ENCODE assay signal across 26 cellular contexts in the genomic region with DNA sequence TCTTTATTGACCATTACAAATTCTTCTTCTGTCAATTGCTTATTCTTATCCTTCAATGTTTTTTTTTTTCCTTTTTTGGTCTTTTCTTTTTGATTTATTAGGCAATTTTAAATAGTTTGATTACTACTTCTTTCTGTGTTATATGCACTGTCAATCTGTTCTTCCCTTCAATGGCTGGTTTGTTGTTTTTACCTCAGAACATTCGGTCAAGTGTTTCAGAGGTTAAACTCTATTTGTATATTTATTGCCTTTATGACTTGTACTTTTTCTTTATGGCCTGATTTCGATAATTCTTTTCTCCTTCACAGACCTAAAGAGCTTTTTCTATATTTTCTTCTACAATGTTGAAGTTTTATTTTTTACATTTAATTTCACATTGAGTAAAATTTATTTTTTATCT.
"Had no signal": no experiment of that assay in that cellular context is flagged by ENCODE, and none has a peak within 500 bp of the region (broad histone marks: within the 10 kb centered on the region; RNA-seq: fewer than 3 reads in every experiment).

No MANE protein-coding gene starts in this region.

- DNase-seq: activated CD4-positive, alpha-beta T cell treated with anti-CD3 and anti-CD28 coated beads for 4 hours; activated CD8-positive, alpha-beta memory T cell treated with anti-CD3 and anti-CD28 coated beads, Interleukin-2, amount 50 U/mL, for 4 hours; activated CD8-positive, alpha-beta T cell treated with anti-CD3 and anti-CD28 coated beads for 36 hours; activated gamma-delta T cell treated with Interleukin-2 at 50 U/mL for 16 hours; activated naive CD4-positive, alpha-beta T cell treated with anti-CD3 and anti-CD28 coated beads, Interleukin-2, amount 10 ng/mL, durations not matched to agents 7 days and 5 days; activated naive CD8-positive, alpha-beta T cell treated with anti-CD3 and anti-CD28 coated beads for 36 hours; activated T-cell treated with anti-CD3 and anti-CD28 coated beads, Interleukin-2, amount 50 U/mL, for 72 hours; brain microvascular endothelial cell; cerebellar nuclear complex; Kasumi-1; KBM-7; NCI-H1092 treated with DMSO at 0.1 percent for 48 hours; NCI-H1417 treated with DMSO at 0.1 percent for 48 hours; NCI-H1694; NCI-H2029; NCI-H345; NCI-H510A; NCI-H69; PC-3; RPMI8226; T-cell; WERI-Rb-1 had no signal

- H3K27me3 Mint-ChIP-seq: T-cell had no signal

- H3K4me3 Mint-ChIP-seq: activated CD8-positive, alpha-beta T cell treated with anti-CD3 and anti-CD28 coated beads for 36 hours; activated naive CD4-positive, alpha-beta T cell treated with anti-CD3 and anti-CD28 coated beads, Interleukin-2, amount 10 ng/mL, durations not matched to agents 7 days and 5 days; activated naive CD8-positive, alpha-beta T cell treated with anti-CD3 and anti-CD28 coated beads for 36 hours; activated T-cell treated with anti-CD3 and anti-CD28 coated beads, Interleukin-2, amount 50 U/mL, for 72 hours; T-cell had no signal

- H3K27ac Mint-ChIP-seq: activated CD8-positive, alpha-beta T cell treated with anti-CD3 and anti-CD28 coated beads for 36 hours; activated naive CD8-positive, alpha-beta T cell treated with anti-CD3 and anti-CD28 coated beads for 36 hours; activated T-cell treated with anti-CD3 and anti-CD28 coated beads, Interleukin-2, amount 50 U/mL, for 72 hours; activated T-helper 2 cell treated with anti-CD3 and anti-CD28 coated beads, Interferon-gamma antibody, Interleukin-2, Interleukin-4, amounts not matched to agents 10 μg/mL and 5 μg/mL and 100 μg/mL, durations not matched to agents 14 hours and 24 hours and 36 hours; T-cell had no signal

- H3K27me3 ChIP-seq: brain microvascular endothelial cell had no signal

- ATAC-seq: activated CD4-positive, CD25-positive, alpha-beta regulatory T cell treated with anti-CD3 and anti-CD28 coated beads, Interleukin-2, amount 50 U/mL, for 24 hours; activated CD8-positive, alpha-beta T cell treated with anti-CD3 and anti-CD28 coated beads for 36 hours; activated T-cell treated with anti-CD3 and anti-CD28 coated beads, Interleukin-2, amount 50 U/mL, for 72 hours; PC-3; Right ventricle myocardium inferior; T-cell had no signal

- H3K36me3 ChIP-seq: brain microvascular endothelial cell, WERI-Rb-1 had no signal

- H3K9me3 Mint-ChIP-seq: activated CD8-positive, alpha-beta T cell treated with anti-CD3 and anti-CD28 coated beads for 36 hours; activated naive CD4-positive, alpha-beta T cell treated with anti-CD3 and anti-CD28 coated beads, Interleukin-2, amount 10 ng/mL, durations not matched to agents 7 days and 5 days; activated naive CD8-positive, alpha-beta T cell treated with anti-CD3 and anti-CD28 coated beads for 36 hours; activated T-cell treated with anti-CD3 and anti-CD28 coated beads, Interleukin-2, amount 50 U/mL, for 72 hours; activated T-helper 2 cell treated with anti-CD3 and anti-CD28 coated beads, Interferon-gamma antibody, Interleukin-2, Interleukin-4, amounts not matched to agents 10 μg/mL and 5 μg/mL and 100 μg/mL, durations not matched to agents 14 hours and 24 hours and 36 hours; T-cell had no signal

- H3K27ac ChIP-seq: brain microvascular endothelial cell, SK-N-MC, WERI-Rb-1 had no signal

- H3K4me3 ChIP-seq: SK-N-MC had no signal

- H3K36me3 Mint-ChIP-seq: activated naive CD4-positive, alpha-beta T cell treated with anti-CD3 and anti-CD28 coated beads, Interleukin-2, amount 10 ng/mL, durations not matched to agents 7 days and 5 days; T-cell had no signal
